ENCODE assay signal across 11 cellular contexts in genomic region chr16:83994087-83994486, GRCh38. TPM values are rescaled to one million over a fixed set of nuclear protein-coding genes. Genes with fewer than 3 reads are reported as not detected.
A peak's percentile ranks its signal among the peaks of the same experiment; 100 is the strongest.
DNase-seq lines count a peak whose midpoint lies in the region; ATAC-seq and TF ChIP-seq lines count a peak whose summit lies in the region.
"Had no signal": no experiment of that assay in that cellular context is flagged by ENCODE, and none has a peak within 500 bp of the region (broad histone marks: within the 10 kb centered on the region; RNA-seq: fewer than 3 reads in every experiment).

No MANE protein-coding gene starts in this region.

- H3K27ac Mint-ChIP-seq in WTC11 (no peak overlapping the region), endodermal cell (no peak overlapping the region)

- H3K9me3 ChIP-seq in endodermal cell (ENCODE audit: control insufficient read depth, low read length), result no peaks in the 10 kb centered on the region
- H3K9me3 ChIP-seq in Karpas-422 (ENCODE audit: low read length), result no peaks in the 10 kb centered on the region
- H3K9me3 ChIP-seq: psoas muscle had no signal

- WGBS in endodermal cell (ENCODE audit: insufficient coverage in 1 of 2, insufficient read length in 1 of 2), 2 experiments, result 92 to 93% methylated on average over 3 to 8 of the region's 8 CpGs

- H3K4me2 ChIP-seq in Karpas-422 (ENCODE audit: low read depth, low read length, poor library complexity, severe bottlenecking), result no peak overlapping the region

- no peak overlapping the region for H2AFZ ChIP-seq in Karpas-422 (ENCODE audit: low read length)

- H3K36me3 Mint-ChIP-seq in WTC11 (no peaks in the 10 kb centered on the region; the same call in 1 of the 2 replicates), endodermal cell (ENCODE audit: low read depth) (no peaks in the 10 kb centered on the region)

- H3K36me3 ChIP-seq in endodermal cell (ENCODE audit: control insufficient read depth, insufficient read depth, low read length), result no peaks in the 10 kb centered on the region
- no peaks in the 10 kb centered on the region for H3K36me3 ChIP-seq in Karpas-422 (ENCODE audit: insufficient read depth, low read length)

- no peaks in the 10 kb centered on the region for H4K20me1 ChIP-seq in Karpas-422 (ENCODE audit: insufficient read depth, low read depth, low read length)

- H3K27ac ChIP-seq in endodermal cell (ENCODE audit: low read depth, low read length) (no peak overlapping the region), Karpas-422 (ENCODE audit: low read length) (no peak overlapping the region)
- H3K27ac ChIP-seq: psoas muscle had no signal

- CTCF ChIA-PET in WTC11 (lab: Charles Lee), result interaction anchor here (0.5 to 4.0 kb wide), 4 partner anchors 13 to 193 kb away, joined by 3 to 28 read pairs (median 13); partner anchors contain the start of gene TAF1C

- H3K4me3 Mint-ChIP-seq in WTC11, result no peak overlapping the region
- H3K4me3 Mint-ChIP-seq in endodermal cell, result no peak overlapping the region

- DNase-seq in AG09319 (ENCODE audit: extremely low read depth, low read depth), result peak; percentile 77
- DNase-seq in HT-29 (ENCODE audit: low spot score), result peak; percentile 20
- DNase-seq in WTC11 (ENCODE audit: low spot score), result no peak
- DNase-seq in kidney glomerular epithelial cell (lab: John Stamatoyannopoulos, UW), result peak; percentile 29
- no peak for DNase-seq in endodermal cell
- DNase-seq in Karpas-422, result no peak
- DNase-seq: psoas muscle; stimulated activated naive CD4-positive, alpha-beta T cell treated with Interleukin-2 at 50 U/mL for 16 hours had no signal

- TF ChIP-seq CTCF in AG09319 (IDR thresholded peaks at IDR 0.05; ENCODE audit: low read depth, low read length) (no peak), WTC11 (IDR thresholded peaks at IDR 0.05) (no peak), endodermal cell (conservative IDR thresholded peaks at IDR 0.05) (no peak)

- H3K27me3 ChIP-seq in endodermal cell (ENCODE audit: control insufficient read depth, insufficient read depth, low read length, poor library complexity, severe bottlenecking) (no peaks in the 10 kb centered on the region), Karpas-422 (ENCODE audit: low read length) (no peaks in the 10 kb centered on the region)

- H3K4me1 ChIP-seq in endodermal cell (ENCODE audit: control insufficient read depth, insufficient read depth, low read length), result no peaks in the 10 kb centered on the region
- no peaks in the 10 kb centered on the region for H3K4me1 ChIP-seq in Karpas-422 (ENCODE audit: low read length)

- H3K79me2 ChIP-seq in Karpas-422 (ENCODE audit: low read length), result no peaks in the 10 kb centered on the region

- POLR2A ChIA-PET in WTC11 (lab: Charles Lee), result interaction anchor here (2.7 kb wide), 1 partner anchor 20 kb away, joined by 10 read pairs; no protein-coding TSS in a partner anchor

- no peaks in the 10 kb centered on the region for H3K9me2 ChIP-seq in Karpas-422 (replicated peaks; ENCODE audit: insufficient read depth, low read length)

- H3K4me3 ChIP-seq in endodermal cell (ENCODE audit: low read length), result no peak overlapping the region
- H3K4me3 ChIP-seq in Karpas-422 (ENCODE audit: low read length), result no peak overlapping the region
- H3K4me3 ChIP-seq: psoas muscle had no signal

- H3K9ac ChIP-seq in endodermal cell (ENCODE audit: extremely low read depth, low read length, poor library complexity, severe bottlenecking) (no peak overlapping the region), Karpas-422 (ENCODE audit: low read length) (no peak overlapping the region)

- no peak for ATAC-seq in WTC11
- no peak for ATAC-seq in HG02588 (IDR thresholded peaks at IDR 0.05; ENCODE audit: unreplicated experiment)
- ATAC-seq in HG03442 (IDR thresholded peaks at IDR 0.05; ENCODE audit: unreplicated experiment), result no peak

- H3K4me1 Mint-ChIP-seq in WTC11, result peaks cover 6% of the 10 kb centered on the region
- H3K4me1 Mint-ChIP-seq in endodermal cell, result no peaks in the 10 kb centered on the region

- H3K9me3 Mint-ChIP-seq in WTC11, result no peaks in the 10 kb centered on the region
- H3K9me3 Mint-ChIP-seq in endodermal cell, result no peaks in the 10 kb centered on the region

- H3K27me3 Mint-ChIP-seq in WTC11 (ENCODE audit: low read depth), result no peaks in the 10 kb centered on the region
- H3K27me3 Mint-ChIP-seq in endodermal cell (ENCODE audit: insufficient read depth), result peaks cover 6% of the 10 kb centered on the region

TF ChIP-seq in WTC11, 78 proteins besides CTCF, POLR2A, EP300 and RAD21:
- TF ChIP-seq GABPB1 (CRISPR knock-in tag; IDR thresholded peaks at IDR 0.05), result peak; percentile 98
- TF ChIP-seq ATF1 (CRISPR knock-in tag; IDR thresholded peaks at IDR 0.05), result no peak

RNA-seq across cellular contexts. Expression of gene NECAB2, which starts 26.0 kb away (rescaled TPM):
- total RNA-seq in HT-29 (2014; rRNA removed; shearing (Covaris generic)), result 0.10 TPM in 1 of 2 replicates, not detected in the other
- total RNA-seq in WTC11 (2021), result 2.9 to 4.9 TPM (median 4.4 TPM) in 3 replicates
- total RNA-seq in endodermal cell, result 1 to 10 TPM; 2.7 to 3.3 TPM
- 34.1 TPM for polyA plus RNA-seq in endodermal cell (2013, experiment 1 of 2)
- polyA plus RNA-seq in endodermal cell (2013, experiment 2 of 2), result 29.4 TPM
- not detected in 2 replicates for total RNA-seq in Karpas-422 (2014; rRNA removed; shearing (Covaris generic); ENCODE audit: low replicate concordance)
- total RNA-seq: glomerular endothelial cell, psoas muscle had no signal

RNA-seq across cellular contexts. Expression of gene OSGIN1, which starts 41.0 kb away (rescaled TPM):
- total RNA-seq in HT-29 (2014; rRNA removed; shearing (Covaris generic)), result 14.2 and 16.1 TPM in 2 replicates
- total RNA-seq in WTC11 (2021), result 0.73 to 1.7 TPM (median 1.1 TPM) in 3 replicates
- total RNA-seq in endodermal cell, result 1 to 10 TPM; 1.6 to 2.7 TPM
- 1.0 TPM for polyA plus RNA-seq in endodermal cell (2013, experiment 1 of 2)
- polyA plus RNA-seq in endodermal cell (2013, experiment 2 of 2), result 0.70 TPM
- total RNA-seq in Karpas-422 (2014; rRNA removed; shearing (Covaris generic); ENCODE audit: low replicate concordance), result not detected in 2 replicates

RNA-seq across cellular contexts. Expression of gene SLC38A8, which starts 48.5 kb away (rescaled TPM):
- total RNA-seq in HT-29 (2014; rRNA removed; shearing (Covaris generic)), result not detected in 2 replicates
- total RNA-seq in WTC11 (2021), result not detected in 3 replicates
- total RNA-seq in endodermal cell, result not detected
- polyA plus RNA-seq in endodermal cell (2013, experiment 1 of 2), result 0.46 TPM
- not detected for polyA plus RNA-seq in endodermal cell (2013, experiment 2 of 2)
- total RNA-seq in Karpas-422 (2014; rRNA removed; shearing (Covaris generic); ENCODE audit: low replicate concordance), result not detected in 2 replicates
- total RNA-seq: glomerular endothelial cell had no signal

Comparison
In these comparisons a context has a peak if more than half of its experiments do, and no peak if none do; other contexts are left out.
1. DNase-seq: peak in AG09319 (single experiment), HT-29 (single experiment) and kidney glomerular epithelial cell (single experiment); none in WTC11 (single experiment), endodermal cell (single experiment) and Karpas-422 (single experiment).